12 cellular contexts compared by ENCODE assay signal in genomic region chr21:35171385-35171784, GRCh38.
"Had no signal": no experiment of that assay in that cellular context is flagged by ENCODE, and none has a peak within 500 bp of the region (broad histone marks: within the 10 kb centered on the region; RNA-seq: fewer than 3 reads in every experiment).

No MANE protein-coding gene starts in this region.

- H3K27ac Mint-ChIP-seq: activated B cell treated with CpG ODN at 0.5 μM for 24 hours had no signal

- ATAC-seq: pancreas had no signal

- H3K36me3 Mint-ChIP-seq: naive B cell had no signal

- DNase-seq: activated B cell treated with CpG ODN at 0.5 μM for 24 hours; activated CD4-positive, alpha-beta T cell treated with anti-CD3 and anti-CD28 coated beads, Interleukin-2, amount 10 ng/mL, durations not matched to agents 24 days and 14 days; anterior cingulate cortex; cortex of kidney; effector CD4-positive, alpha-beta T cell; naive B cell; pancreas; sigmoid colon; stimulated activated CD4-positive, alpha-beta T cell treated with anti-CD3 and anti-CD28 coated beads, Interleukin-1b, Interleukin-23, amount 100 ng/mL, for 48 hours; stomach had no signal

- H3K4me3 Mint-ChIP-seq: activated B cell treated with CpG ODN at 0.5 μM for 24 hours; activated CD4-positive, alpha-beta T cell treated with anti-CD3 and anti-CD28 coated beads, Interleukin-2, amount 10 ng/mL, durations not matched to agents 24 days and 14 days; naive B cell had no signal

- H3K27ac ChIP-seq: pancreas, sigmoid colon, stomach, thoracic aorta had no signal

- H3K27me3 Mint-ChIP-seq: activated B cell treated with CpG ODN at 0.5 μM for 24 hours; activated CD4-positive, alpha-beta T cell treated with anti-CD3 and anti-CD28 coated beads, Interleukin-2, amount 10 ng/mL, durations not matched to agents 24 days and 14 days; naive B cell had no signal

- H3K27me3 ChIP-seq: pancreas, sigmoid colon, stomach had no signal

- H3K4me1 ChIP-seq: pancreas, sigmoid colon had no signal

- FAIRE-seq: islet of Langerhans, pancreas had no signal
